8 cellular contexts compared by ENCODE assay signal in the genomic region with DNA sequence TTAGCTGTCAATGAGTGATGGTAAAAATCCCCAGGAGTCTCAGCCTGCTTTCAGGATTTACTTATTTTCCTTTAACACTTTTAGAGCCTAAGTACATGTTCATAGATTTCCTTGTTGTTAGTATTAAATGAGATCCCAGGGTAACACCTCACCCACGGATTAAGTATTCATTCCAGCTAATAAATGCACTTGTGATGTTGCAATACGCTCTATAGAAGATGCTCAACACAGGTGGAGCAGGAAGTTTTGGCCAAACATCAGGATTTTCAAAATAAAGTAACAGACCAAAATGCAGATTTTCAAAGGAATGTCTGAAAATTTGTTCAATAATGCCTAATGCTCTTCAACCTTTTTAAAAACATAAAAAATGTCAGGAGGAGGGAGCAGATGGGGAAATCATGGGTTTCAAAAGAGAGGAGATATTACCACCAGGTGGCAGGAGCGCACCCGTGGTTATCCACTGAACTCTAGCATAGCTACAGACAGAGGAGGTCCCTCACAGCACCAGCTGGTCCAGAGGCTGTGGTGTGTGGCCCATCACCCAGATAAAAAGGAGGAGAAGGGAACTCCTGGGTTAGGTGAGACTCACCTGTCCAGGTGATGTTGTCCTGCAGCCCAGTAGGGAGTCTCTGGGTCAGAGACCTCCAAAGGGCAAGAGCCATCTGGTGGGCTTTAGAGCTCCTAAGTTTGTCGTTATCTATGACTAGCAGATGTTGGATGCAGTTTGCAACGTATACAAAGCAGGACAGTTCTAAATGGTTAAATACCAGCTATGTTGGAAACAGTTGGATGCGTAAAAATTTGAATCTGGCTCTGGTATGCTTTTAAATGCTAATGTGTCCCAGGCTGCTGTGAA.
DNase-seq lines count a peak whose midpoint lies in the region; ATAC-seq and TF ChIP-seq lines count a peak whose summit lies in the region.

No MANE protein-coding gene starts in this region.

- in situ Hi-C loops in Caki2 (cut with HindIII; ENCODE audit: low pct_unique_long_range_greater_than_20kb, low sequenced_read_pairs), result no loop called here

- H3K27ac ChIP-seq in RWPE1, result no peak overlapping the region
- no peak overlapping the region for H3K27ac ChIP-seq in sigmoid colon

- peak; percentile 87 for ATAC-seq in GM19372 (IDR thresholded peaks at IDR 0.05; ENCODE audit: low read depth, unreplicated experiment)
- ATAC-seq in HG03565 (IDR thresholded peaks at IDR 0.05; ENCODE audit: unreplicated experiment), result peak; percentile 75
- no peak for ATAC-seq in activated naive CD8-positive, alpha-beta T cell treated with anti-CD3 and anti-CD28 coated beads, Interleukin-2, amount 10 ng/mL, durations not matched to agents 7 days and 5 days (ENCODE audit: low read depth)
- peak; percentile 55 for ATAC-seq in left ventricle myocardium superior
- ATAC-seq in activated CD4-positive, CD25-positive, alpha-beta regulatory T cell treated with anti-CD3 and anti-CD28 coated beads, Interleukin-2, amount 50 U/mL, for 24 hours, result no peak

- H3K4me3 Mint-ChIP-seq in activated naive CD8-positive, alpha-beta T cell treated with anti-CD3 and anti-CD28 coated beads, Interleukin-2, amount 10 ng/mL, durations not matched to agents 7 days and 5 days, result no peak overlapping the region

- CTCF ChIA-PET in RWPE1 (lab: Yijun Ruan, JAX), result interaction anchor here (0.6 to 2.5 kb wide), 11 partner anchors 18 to 602 kb away, joined by 3 to 11 read pairs (median 4); no protein-coding TSS in a partner anchor

- TF ChIP-seq CTCF in RWPE1 (conservative IDR thresholded peaks at IDR 0.05; ENCODE audit: low read depth) (peak; percentile 54), sigmoid colon (IDR thresholded peaks at IDR 0.05) (peak in 3 of 4 experiments; percentile 37 to 59 (median 46))

- no peak overlapping the region for H3K4me3 ChIP-seq in sigmoid colon

- intact Hi-C loops in left ventricle myocardium superior (cut with micrococcal nuclease) (no loop called here), sigmoid colon (cut with DNase I) (loop anchor here (2.0 kb wide), 1 partner anchor 272 kb away; no protein-coding TSS in a partner anchor)

- H3K27me3 ChIP-seq in sigmoid colon, result no peaks in the 10 kb centered on the region

- H3K27ac Mint-ChIP-seq in activated naive CD8-positive, alpha-beta T cell treated with anti-CD3 and anti-CD28 coated beads, Interleukin-2, amount 10 ng/mL, durations not matched to agents 7 days and 5 days, result no peak overlapping the region

- H3K9me3 ChIP-seq in sigmoid colon, result no peaks in the 10 kb centered on the region

- H3K36me3 ChIP-seq in sigmoid colon, result no peaks in the 10 kb centered on the region

- no peaks in the 10 kb centered on the region for H3K4me1 ChIP-seq in sigmoid colon

- POLR2A ChIA-PET in RWPE1 (lab: Yijun Ruan, JAX; ENCODE audit: low non-redundant PET), result interaction anchor here (0.6 kb wide), 1 partner anchor 25 kb away, joined by 3 read pairs; no protein-coding TSS in a partner anchor
- POLR2A ChIA-PET in activated naive CD8-positive, alpha-beta T cell treated with anti-CD3 and anti-CD28 coated beads, Interleukin-2, amount 10 ng/mL, durations not matched to agents 7 days and 5 days (lab: Charles Lee), result no interaction called here

- TF ChIP-seq EP300 in sigmoid colon (IDR thresholded peaks at IDR 0.05), result no peak

- no peak for TF ChIP-seq POLR2A in sigmoid colon (IDR thresholded peaks at IDR 0.05)

- 50 to 51% methylated on average over 7 of the region's 7 CpGs for WGBS in sigmoid colon, 2 donors

- DNase-seq in Caki2 (ENCODE audit: low read depth) (peak; percentile 64), RWPE1 (ENCODE audit: low spot score) (peak; percentile 66), left ventricle myocardium superior (peak; percentile 57), sigmoid colon (no peak)
- DNase-seq in activated naive CD8-positive, alpha-beta T cell treated with anti-CD3 and anti-CD28 coated beads, Interleukin-2, amount 10 ng/mL, durations not matched to agents 7 days and 5 days, result peak; percentile 41

- peaks cover 2% of the 10 kb centered on the region for H3K27me3 Mint-ChIP-seq in activated naive CD8-positive, alpha-beta T cell treated with anti-CD3 and anti-CD28 coated beads, Interleukin-2, amount 10 ng/mL, durations not matched to agents 7 days and 5 days

- H3K4me1 Mint-ChIP-seq in activated naive CD8-positive, alpha-beta T cell treated with anti-CD3 and anti-CD28 coated beads, Interleukin-2, amount 10 ng/mL, durations not matched to agents 7 days and 5 days, result no peaks in the 10 kb centered on the region

- no peaks in the 10 kb centered on the region for H3K36me3 Mint-ChIP-seq in activated naive CD8-positive, alpha-beta T cell treated with anti-CD3 and anti-CD28 coated beads, Interleukin-2, amount 10 ng/mL, durations not matched to agents 7 days and 5 days

- no peaks in the 10 kb centered on the region for H3K9me3 Mint-ChIP-seq in activated naive CD8-positive, alpha-beta T cell treated with anti-CD3 and anti-CD28 coated beads, Interleukin-2, amount 10 ng/mL, durations not matched to agents 7 days and 5 days

Comparison
In these comparisons a context has a peak if more than half of its experiments do, and no peak if none do; other contexts are left out.
1. ATAC-seq: peak in GM19372 (single experiment), HG03565 (single experiment) and left ventricle myocardium superior (single experiment); none in activated naive CD8-positive, alpha-beta T cell treated with anti-CD3 and anti-CD28 coated beads, Interleukin-2, amount 10 ng/mL, durations not matched to agents 7 days and 5 days (single experiment) and activated CD4-positive, CD25-positive, alpha-beta regulatory T cell treated with anti-CD3 and anti-CD28 coated beads, Interleukin-2, amount 50 U/mL, for 24 hours (0 of 2).